In genomic region chr6:75377386-75377785, GRCh38 we compare ENCODE assay signal across 1 cellular context.
TF ChIP-seq lines count a peak whose summit lies in the region.

No MANE protein-coding gene starts in this region.

TF ChIP-seq in A549, 52 proteins besides CTCF, POLR2A, EP300 and RAD21 (continued from another document):
- TF ChIP-seq, protein P1, sequence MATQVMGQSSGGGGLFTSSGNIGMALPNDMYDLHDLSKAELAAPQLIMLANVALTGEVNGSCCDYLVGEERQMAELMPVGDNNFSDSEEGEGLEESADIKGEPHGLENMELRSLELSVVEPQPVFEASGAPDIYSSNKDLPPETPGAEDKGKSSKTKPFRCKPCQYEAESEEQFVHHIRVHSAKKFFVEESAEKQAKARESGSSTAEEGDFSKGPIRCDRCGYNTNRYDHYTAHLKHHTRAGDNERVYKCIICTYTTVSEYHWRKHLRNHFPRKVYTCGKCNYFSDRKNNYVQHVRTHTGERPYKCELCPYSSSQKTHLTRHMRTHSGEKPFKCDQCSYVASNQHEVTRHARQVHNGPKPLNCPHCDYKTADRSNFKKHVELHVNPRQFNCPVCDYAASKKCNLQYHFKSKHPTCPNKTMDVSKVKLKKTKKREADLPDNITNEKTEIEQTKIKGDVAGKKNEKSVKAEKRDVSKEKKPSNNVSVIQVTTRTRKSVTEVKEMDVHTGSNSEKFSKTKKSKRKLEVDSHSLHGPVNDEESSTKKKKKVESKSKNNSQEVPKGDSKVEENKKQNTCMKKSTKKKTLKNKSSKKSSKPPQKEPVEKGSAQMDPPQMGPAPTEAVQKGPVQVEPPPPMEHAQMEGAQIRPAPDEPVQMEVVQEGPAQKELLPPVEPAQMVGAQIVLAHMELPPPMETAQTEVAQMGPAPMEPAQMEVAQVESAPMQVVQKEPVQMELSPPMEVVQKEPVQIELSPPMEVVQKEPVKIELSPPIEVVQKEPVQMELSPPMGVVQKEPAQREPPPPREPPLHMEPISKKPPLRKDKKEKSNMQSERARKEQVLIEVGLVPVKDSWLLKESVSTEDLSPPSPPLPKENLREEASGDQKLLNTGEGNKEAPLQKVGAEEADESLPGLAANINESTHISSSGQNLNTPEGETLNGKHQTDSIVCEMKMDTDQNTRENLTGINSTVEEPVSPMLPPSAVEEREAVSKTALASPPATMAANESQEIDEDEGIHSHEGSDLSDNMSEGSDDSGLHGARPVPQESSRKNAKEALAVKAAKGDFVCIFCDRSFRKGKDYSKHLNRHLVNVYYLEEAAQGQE (IDR thresholded peaks at IDR 0.05): no peak
- TF ChIP-seq HDAC2 (IDR thresholded peaks at IDR 0.05): no peak
- no peak for TF ChIP-seq KDM5A (IDR thresholded peaks at IDR 0.05)
- no peak for TF ChIP-seq CHD2 (IDR thresholded peaks at IDR 0.05; ENCODE audit: low read length, partially characterized antibody)
